In the genomic region with DNA sequence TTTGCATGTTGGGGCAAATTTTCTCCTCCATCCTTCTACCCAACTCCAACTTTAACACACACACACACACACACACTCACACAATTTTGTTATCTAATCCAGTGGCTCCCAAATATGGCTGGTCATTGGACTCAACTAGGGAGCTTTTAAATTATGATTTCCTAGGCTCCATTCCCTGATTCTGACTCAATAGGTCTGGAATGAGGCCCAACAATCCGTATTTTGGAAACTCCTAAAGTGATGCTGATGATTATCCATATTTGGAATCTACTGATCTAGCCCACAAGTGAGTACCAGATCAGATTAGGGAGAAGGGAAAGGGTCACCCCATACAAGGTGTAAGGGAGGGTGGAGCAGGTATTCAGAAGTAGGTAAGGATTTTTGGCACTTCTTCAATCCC, we compare ENCODE assay signal across 20 cellular contexts.
DNase-seq lines count a peak whose midpoint lies in the region; FAIRE-seq and TF ChIP-seq lines count a peak whose summit lies in the region.
"Had no signal": no experiment of that assay in that cellular context is flagged by ENCODE, and none has a peak within 500 bp of the region (broad histone marks: within the 10 kb centered on the region; RNA-seq: fewer than 3 reads in every experiment).

No MANE protein-coding gene starts in this region.

- H3K27ac ChIP-seq in fibroblast of lung (ENCODE audit: insufficient read depth, low read length) (no peak overlapping the region), osteoblast (ENCODE audit: low read depth, low read length) (no peak overlapping the region), ascending aorta (no peak overlapping the region)

- H3K27me3 ChIP-seq in fibroblast of lung (ENCODE audit: control insufficient read depth, insufficient read depth, low read length) (no peaks in the 10 kb centered on the region), osteoblast (ENCODE audit: insufficient read depth, low read length) (no peaks in the 10 kb centered on the region), ascending aorta (no peaks in the 10 kb centered on the region)
- H3K27me3 ChIP-seq: BE2C had no signal

- H3K9me3 Mint-ChIP-seq in HFFc6: no peaks in the 10 kb centered on the region
- H3K9me3 Mint-ChIP-seq in activated CD4-positive, alpha-beta memory T cell treated with anti-CD3 and anti-CD28 coated beads for 36 hours: no peaks in the 10 kb centered on the region

- H3K4me3 Mint-ChIP-seq in HFFc6: no peak overlapping the region
- no peak overlapping the region for H3K4me3 Mint-ChIP-seq in activated CD4-positive, alpha-beta memory T cell treated with anti-CD3 and anti-CD28 coated beads for 36 hours

- no peaks in the 10 kb centered on the region for H3K36me3 Mint-ChIP-seq in HFFc6 (ENCODE audit: low read depth)
- H3K36me3 Mint-ChIP-seq in activated CD4-positive, alpha-beta memory T cell treated with anti-CD3 and anti-CD28 coated beads for 36 hours: no peaks in the 10 kb centered on the region

- H3K36me3 ChIP-seq in fibroblast of lung (ENCODE audit: control insufficient read depth, insufficient read depth, low read length): no peaks in the 10 kb centered on the region
- H3K36me3 ChIP-seq in osteoblast (ENCODE audit: insufficient read depth, low read length): no peaks in the 10 kb centered on the region
- H3K36me3 ChIP-seq in ascending aorta: no peaks in the 10 kb centered on the region
- H3K36me3 ChIP-seq: BE2C had no signal

- DNase-seq in AG20443 (ENCODE audit: low spot score): peak; percentile 26
- peak; percentile 6 for DNase-seq in HFFc6
- DNase-seq in fibroblast of lung (ENCODE audit: low read depth in 2 of 2): peak; percentile 21 to 58
- DNase-seq in osteoblast (ENCODE audit: insufficient read length, low spot score, missing footprints): peak; percentile 77
- DNase-seq in ascending aorta (ENCODE audit: low spot score in 2 of 2): no peak
- DNase-seq in midbrain (lab: John Stamatoyannopoulos, UW): no peak
- DNase-seq in HTR-8/SVneo (ENCODE audit: insufficient read length, low spot score): no peak
- DNase-seq in activated CD4-positive, alpha-beta memory T cell treated with anti-CD3 and anti-CD28 coated beads for 36 hours: no peak
- DNase-seq: BE2C, DMS79, Karpas-422, MV-4-11, NCI-H1105 treated with DMSO at 0.1 percent for 48 hours, NCI-H2029 treated with DMSO at 0.1 percent for 48 hours, NCI-H2171, NCI-H345, NCI-H526, Right ventricle myocardium superior had no signal

- H3K4me3 ChIP-seq in fibroblast of lung (replicated peaks in 1 of 4; ENCODE audit: control extremely low read depth in 1 of 4, insufficient read depth in 1 of 4, low read depth in 3 of 4, low read length in 4 of 4) (no peak overlapping the region), osteoblast (ENCODE audit: insufficient read depth, low read length) (no peak overlapping the region), ascending aorta (no peak overlapping the region)

- H3K9ac ChIP-seq in fibroblast of lung (ENCODE audit: insufficient read depth, low read length): no peak overlapping the region

- TF ChIP-seq CTCF in HFFc6 (IDR thresholded peaks at IDR 0.05) (no peak), fibroblast of lung (conservative IDR thresholded peaks at IDR 0.05 in 1 of 2, IDR thresholded peaks at IDR 0.05 in 1 of 2; ENCODE audit: low read depth in 1 of 2, low read length in 2 of 2) (no peak), osteoblast (IDR thresholded peaks at IDR 0.05; ENCODE audit: extremely low read depth, low read depth, low read length) (no peak), ascending aorta (IDR thresholded peaks at IDR 0.05) (no peak)

- no peak overlapping the region for H3K27ac Mint-ChIP-seq in HFFc6
- H3K27ac Mint-ChIP-seq in activated CD4-positive, alpha-beta memory T cell treated with anti-CD3 and anti-CD28 coated beads for 36 hours: no peak overlapping the region

- CTCF ChIA-PET in activated CD4-positive, alpha-beta memory T cell treated with anti-CD3 and anti-CD28 coated beads for 36 hours (lab: Charles Lee): no interaction called here

- no peak overlapping the region for H2AFZ ChIP-seq in fibroblast of lung (ENCODE audit: low read length)
- no peak overlapping the region for H2AFZ ChIP-seq in osteoblast (ENCODE audit: low read length)

- no peak for FAIRE-seq in HTR-8/SVneo (lab: Jason Lieb, UNC)
- FAIRE-seq: D721Med, GM12892 had no signal

- H3K9me3 ChIP-seq in fibroblast of lung (ENCODE audit: control insufficient read depth, insufficient read depth, low read depth, low read length) (no peaks in the 10 kb centered on the region), osteoblast (ENCODE audit: low read depth, low read length) (no peaks in the 10 kb centered on the region), ascending aorta (no peaks in the 10 kb centered on the region)
- H3K9me3 ChIP-seq: BE2C had no signal

- no peaks in the 10 kb centered on the region; the same call in 1 of the 2 replicates for H3K27me3 Mint-ChIP-seq in HFFc6 (ENCODE audit: insufficient read depth)
- no peaks in the 10 kb centered on the region for H3K27me3 Mint-ChIP-seq in activated CD4-positive, alpha-beta memory T cell treated with anti-CD3 and anti-CD28 coated beads for 36 hours

- intact Hi-C loops in ascending aorta (cut with DNase I): loop anchor here (10.0 kb wide), 1 partner anchor 305 kb away; the partner anchor contains the start of gene TLE1
- intact Hi-C loops in activated CD4-positive, alpha-beta memory T cell treated with anti-CD3 and anti-CD28 coated beads for 36 hours (cut with micrococcal nuclease): no loop called here

- H3K4me2 ChIP-seq in fibroblast of lung (ENCODE audit: extremely low read depth, insufficient read depth, low read length): no peak overlapping the region
- no peak overlapping the region for H3K4me2 ChIP-seq in osteoblast (ENCODE audit: insufficient read depth, low read length)

- H4K20me1 ChIP-seq in fibroblast of lung (ENCODE audit: control insufficient read depth, extremely low read depth, insufficient read depth, low read length): no peaks in the 10 kb centered on the region
- H4K20me1 ChIP-seq in osteoblast (ENCODE audit: insufficient read depth, low read length): no peaks in the 10 kb centered on the region

- no peaks in the 10 kb centered on the region for H3K4me1 ChIP-seq in fibroblast of lung (ENCODE audit: control insufficient read depth, extremely low read depth, insufficient read depth, low read length)
- H3K4me1 ChIP-seq in osteoblast (ENCODE audit: insufficient read depth, low read length): peaks cover 5% of the 10 kb centered on the region
- peaks cover 0 to 10% of the 10 kb centered on the region in 2 donors for H3K4me1 ChIP-seq in ascending aorta

- POLR2A ChIA-PET in activated CD4-positive, alpha-beta memory T cell treated with anti-CD3 and anti-CD28 coated beads for 36 hours (lab: Charles Lee): no interaction called here

- H3K79me2 ChIP-seq in fibroblast of lung (ENCODE audit: control insufficient read depth, insufficient read depth, low read length): no peaks in the 10 kb centered on the region
- no peaks in the 10 kb centered on the region for H3K79me2 ChIP-seq in osteoblast (ENCODE audit: insufficient read depth, low read length)

- peaks cover 28% of the 10 kb centered on the region for H3K4me1 Mint-ChIP-seq in HFFc6 (ENCODE audit: low read depth)
- H3K4me1 Mint-ChIP-seq in activated CD4-positive, alpha-beta memory T cell treated with anti-CD3 and anti-CD28 coated beads for 36 hours (ENCODE audit: low read depth): no peaks in the 10 kb centered on the region

Comparison
In these comparisons a context has a peak if more than half of its experiments do, and no peak if none do; other contexts are left out.
1. DNase-seq: peak in AG20443 (single experiment), HFFc6 (single experiment), fibroblast of lung (2 of 2) and osteoblast (single experiment); none in ascending aorta (0 of 2), midbrain (single experiment), HTR-8/SVneo (single experiment) and activated CD4-positive, alpha-beta memory T cell treated with anti-CD3 and anti-CD28 coated beads for 36 hours (single experiment).